In genomic region chr19:27793644-27794443, GRCh38 we compare ENCODE assay signal across 8 cellular contexts.
DNase-seq lines count a peak whose midpoint lies in the region; ATAC-seq and TF ChIP-seq lines count a peak whose summit lies in the region.

No MANE protein-coding gene starts in this region.

- H3K79me2 ChIP-seq in hepatocyte, result peaks cover 51% of the 10 kb centered on the region

- no peaks in the 10 kb centered on the region for H4K20me1 ChIP-seq in hepatocyte (ENCODE audit: insufficient read depth, poor library complexity, severe bottlenecking)

- WGBS in hepatocyte (ENCODE audit: low lambda C conversion rate, missing lambda C conversion rate), result 1% methylated on average over 42 of the region's 48 CpGs

- peak overlapping the region; percentile 74 for H2AFZ ChIP-seq in hepatocyte

- H3K4me2 ChIP-seq in hepatocyte, result peak overlapping the region; percentile 85

- DNase-seq in NCI-H187 treated with DMSO at 0.1 percent for 48 hours (lab: John Stamatoyannopoulos, UW), result peak; percentile 77
- DNase-seq in T-helper 9 cell, result peak; percentile 84
- peak; percentile 97 for DNase-seq in astrocyte of the hippocampus (ENCODE audit: low read depth, low spot score)
- DNase-seq in hepatocyte (ENCODE audit: low spot score), result peak; percentile 96
- DNase-seq in renal cortical epithelial cell (ENCODE audit: low read depth), result peak; percentile 89
- DNase-seq in LoVo (ENCODE audit: low spot score), result no peak

- H3K27ac ChIP-seq in hepatocyte, result peak overlapping the region; percentile 93

- H3K9me2 ChIP-seq in hepatocyte (replicated peaks; ENCODE audit: insufficient read depth), result no peaks in the 10 kb centered on the region

- no peak for TF ChIP-seq CTCF in hepatocyte (IDR thresholded peaks at IDR 0.05; ENCODE audit: poor library complexity)

- H3K4me3 ChIP-seq in hepatocyte, result peak overlapping the region; percentile 43

- H3K4me1 ChIP-seq in hepatocyte (ENCODE audit: insufficient read depth), result peaks cover 7% of the 10 kb centered on the region

- ATAC-seq in GM18502 (IDR thresholded peaks at IDR 0.05; ENCODE audit: poor library complexity, unreplicated experiment) (peak; percentile 90), HG02943 (IDR thresholded peaks at IDR 0.05; ENCODE audit: low read depth, unreplicated experiment) (peak; percentile 85)

- no peaks in the 10 kb centered on the region for H3K36me3 ChIP-seq in hepatocyte (replicated peaks; ENCODE audit: insufficient read depth, low read depth)

- no peaks in the 10 kb centered on the region for H3K9me3 ChIP-seq in hepatocyte (ENCODE audit: low read depth)

- H3K27me3 ChIP-seq in hepatocyte, result no peaks in the 10 kb centered on the region
